In genomic region chr3:17938313-17938712, GRCh38 we compare ENCODE assay signal across 1 cellular context.
TF ChIP-seq lines count a peak whose summit lies in the region.

No MANE protein-coding gene starts in this region.

TF ChIP-seq in GM23338, 12 proteins besides CTCF, POLR2A, EP300 and RAD21 (continued from another document):
- no peak for TF ChIP-seq REST (IDR thresholded peaks at IDR 0.05; ENCODE audit: unreplicated experiment)
- TF ChIP-seq STAT1 (IDR thresholded peaks at IDR 0.05; ENCODE audit: unreplicated experiment) = no peak
- TF ChIP-seq ETS1 (IDR thresholded peaks at IDR 0.05) = no peak
- no peak for TF ChIP-seq NANOG (IDR thresholded peaks at IDR 0.05; ENCODE audit: borderline replicate concordance)
- no peak for TF ChIP-seq EZH2phosphoT487 (IDR thresholded peaks at IDR 0.05; ENCODE audit: unreplicated experiment)
- TF ChIP-seq ZNF331 (CRISPR knock-in tag; IDR thresholded peaks at IDR 0.05; ENCODE audit: low read depth) = no peak
- no peak for TF ChIP-seq CREB1 (CRISPR knock-in tag; IDR thresholded peaks at IDR 0.05; ENCODE audit: low read depth)
- no peak for TF ChIP-seq JUNB (IDR thresholded peaks at IDR 0.05; ENCODE audit: unreplicated experiment)
- no peak for TF ChIP-seq POLR2AphosphoS5 (IDR thresholded peaks at IDR 0.05; ENCODE audit: low read depth)
- no peak for TF ChIP-seq EZH2 (IDR thresholded peaks at IDR 0.05; ENCODE audit: low read depth, unreplicated experiment)
